In the genomic region with DNA sequence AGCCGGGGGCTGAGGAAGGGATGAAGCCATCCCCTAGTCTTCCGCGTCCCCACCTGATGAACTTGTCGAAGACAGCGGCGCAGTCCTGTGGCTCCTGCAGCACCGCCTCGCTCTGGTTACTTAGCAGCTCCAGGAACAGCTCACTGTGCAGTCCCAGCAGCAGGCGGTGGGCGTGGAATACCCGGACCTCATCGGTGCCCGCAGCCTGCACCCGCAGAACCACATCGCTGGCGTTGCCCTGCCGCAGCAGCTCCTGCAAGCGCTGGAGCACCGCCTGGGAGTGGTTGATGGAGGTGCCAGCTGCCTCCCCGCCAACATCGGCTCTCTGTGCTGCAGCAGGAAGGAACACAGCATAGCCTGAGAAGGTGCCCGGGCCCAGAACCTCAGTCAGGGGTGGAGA, we compare ENCODE assay signal across 38 cellular contexts. TPM values are rescaled to one million over a fixed set of nuclear protein-coding genes. Genes with fewer than 3 reads are reported as not detected.
"Had no signal": no experiment of that assay in that cellular context is flagged by ENCODE, and none has a peak within 500 bp of the region (broad histone marks: within the 10 kb centered on the region; RNA-seq: fewer than 3 reads in every experiment).

No MANE protein-coding gene starts in this region.

- H3K4me1 ChIP-seq: adrenal gland, breast epithelium, foreskin keratinocyte had no signal

- H3K4me1 Mint-ChIP-seq: activated CD4-positive, alpha-beta T cell treated with anti-CD3 and anti-CD28 coated beads for 36 hours; activated naive CD8-positive, alpha-beta T cell treated with anti-CD3 and anti-CD28 coated beads for 36 hours had no signal

- H3K9me3 Mint-ChIP-seq: activated CD4-positive, alpha-beta memory T cell treated with anti-CD3 and anti-CD28 coated beads for 36 hours; activated CD4-positive, alpha-beta T cell treated with anti-CD3 and anti-CD28 coated beads, Interleukin-2, amount 10 ng/mL, durations not matched to agents 24 days and 14 days; activated naive CD4-positive, alpha-beta T cell treated with anti-CD3 and anti-CD28 coated beads for 36 hours; activated naive CD4-positive, alpha-beta T cell treated with anti-CD3 and anti-CD28 coated beads, Interleukin-2, amount 50 U/mL, for 24 hours; activated naive CD8-positive, alpha-beta T cell treated with anti-CD3 and anti-CD28 coated beads for 36 hours; activated naive CD8-positive, alpha-beta T cell treated with anti-CD3 and anti-CD28 coated beads, Interleukin-2, amount 50 U/mL, for 24 hours; activated T-helper 1 cell treated with anti-CD3 and anti-CD28 coated beads, Interleukin-12 subunit alpha, Interleukin-12 subunit beta, Interleukin-2, Interleukin-4 antibody, amounts not matched to agents 30 ng/mL and 10 ng/mL and 1 ng/mL, durations not matched to agents 14 hours and 24 hours and 36 hours; activated T-helper 2 cell treated with anti-CD3 and anti-CD28 coated beads, Interferon-gamma antibody, Interleukin-2, Interleukin-4, amounts not matched to agents 10 μg/mL and 5 μg/mL and 100 μg/mL, durations not matched to agents 14 hours and 24 hours and 36 hours; effector memory CD8-positive, alpha-beta T cell had no signal

- H3K4me3 Mint-ChIP-seq: activated CD4-positive, alpha-beta memory T cell treated with anti-CD3 and anti-CD28 coated beads for 36 hours; activated CD4-positive, alpha-beta T cell treated with anti-CD3 and anti-CD28 coated beads for 36 hours; activated CD4-positive, alpha-beta T cell treated with anti-CD3 and anti-CD28 coated beads, Interleukin-2, amount 10 ng/mL, durations not matched to agents 24 days and 14 days; activated CD8-positive, alpha-beta memory T cell treated with anti-CD3 and anti-CD28 coated beads, Interleukin-2, amount 10 ng/mL, durations not matched to agents 7 days and 5 days; activated CD8-positive, alpha-beta T cell treated with anti-CD3 and anti-CD28 coated beads, Interleukin-2, amount 10 ng/mL, durations not matched to agents 7 days and 5 days; activated naive CD4-positive, alpha-beta T cell treated with anti-CD3 and anti-CD28 coated beads for 36 hours; activated naive CD4-positive, alpha-beta T cell treated with anti-CD3 and anti-CD28 coated beads, Interleukin-2, amount 50 U/mL, for 24 hours; activated naive CD8-positive, alpha-beta T cell treated with anti-CD3 and anti-CD28 coated beads for 36 hours; activated naive CD8-positive, alpha-beta T cell treated with anti-CD3 and anti-CD28 coated beads, Interleukin-2, amount 50 U/mL, for 24 hours; activated T-helper 1 cell treated with anti-CD3 and anti-CD28 coated beads, Interleukin-12 subunit alpha, Interleukin-12 subunit beta, Interleukin-2, Interleukin-4 antibody, amounts not matched to agents 30 ng/mL and 10 ng/mL and 1 ng/mL, durations not matched to agents 14 hours and 24 hours and 36 hours; effector memory CD8-positive, alpha-beta T cell had no signal

- ATAC-seq: activated CD4-positive, alpha-beta T cell treated with anti-CD3 and anti-CD28 coated beads for 36 hours; activated CD8-positive, alpha-beta memory T cell treated with anti-CD3 and anti-CD28 coated beads, Interleukin-2, amount 10 ng/mL, durations not matched to agents 7 days and 5 days; activated CD8-positive, alpha-beta T cell treated with anti-CD3 and anti-CD28 coated beads, Interleukin-2, amount 10 ng/mL, durations not matched to agents 7 days and 5 days; activated naive CD8-positive, alpha-beta T cell treated with anti-CD3 and anti-CD28 coated beads, Interleukin-2, amount 50 U/mL, for 24 hours; body of pancreas; effector memory CD8-positive, alpha-beta T cell; foreskin keratinocyte; gastroesophageal sphincter had no signal

- H3K27ac ChIP-seq: adrenal gland, body of pancreas, breast epithelium, cardiac muscle cell, coronary artery, esophagus muscularis mucosa, foreskin keratinocyte, gastroesophageal sphincter had no signal

- H3K4me3 ChIP-seq: adrenal gland, body of pancreas, breast epithelium, cardiac muscle cell, coronary artery, esophagus muscularis mucosa, gastroesophageal sphincter had no signal

- H3K9me3 ChIP-seq: adrenal gland, body of pancreas, breast epithelium, esophagus muscularis mucosa, gastroesophageal sphincter had no signal

- H3K27ac Mint-ChIP-seq: activated CD4-positive, alpha-beta memory T cell treated with anti-CD3 and anti-CD28 coated beads for 36 hours; activated CD4-positive, alpha-beta T cell treated with anti-CD3 and anti-CD28 coated beads for 36 hours; activated CD4-positive, alpha-beta T cell treated with anti-CD3 and anti-CD28 coated beads, Interleukin-2, amount 10 ng/mL, durations not matched to agents 24 days and 14 days; activated CD8-positive, alpha-beta memory T cell treated with anti-CD3 and anti-CD28 coated beads, Interleukin-2, amount 10 ng/mL, durations not matched to agents 7 days and 5 days; activated CD8-positive, alpha-beta T cell treated with anti-CD3 and anti-CD28 coated beads, Interleukin-2, amount 10 ng/mL, durations not matched to agents 7 days and 5 days; activated naive CD4-positive, alpha-beta T cell treated with anti-CD3 and anti-CD28 coated beads for 36 hours; activated naive CD4-positive, alpha-beta T cell treated with anti-CD3 and anti-CD28 coated beads, Interleukin-2, amount 50 U/mL, for 24 hours; activated naive CD8-positive, alpha-beta T cell treated with anti-CD3 and anti-CD28 coated beads for 36 hours; activated naive CD8-positive, alpha-beta T cell treated with anti-CD3 and anti-CD28 coated beads, Interleukin-2, amount 50 U/mL, for 24 hours; activated T-helper 1 cell treated with anti-CD3 and anti-CD28 coated beads, Interleukin-12 subunit alpha, Interleukin-12 subunit beta, Interleukin-2, Interleukin-4 antibody, amounts not matched to agents 30 ng/mL and 10 ng/mL and 1 ng/mL, durations not matched to agents 14 hours and 24 hours and 36 hours; activated T-helper 2 cell treated with anti-CD3 and anti-CD28 coated beads, Interferon-gamma antibody, Interleukin-2, Interleukin-4, amounts not matched to agents 10 μg/mL and 5 μg/mL and 100 μg/mL, durations not matched to agents 14 hours and 24 hours and 36 hours; effector memory CD8-positive, alpha-beta T cell had no signal

- H3K36me3 ChIP-seq: adrenal gland, breast epithelium, cardiac muscle cell, esophagus muscularis mucosa, gastroesophageal sphincter had no signal

- DNase-seq: activated CD4-positive, alpha-beta memory T cell treated with anti-CD3 and anti-CD28 coated beads for 36 hours; activated CD4-positive, alpha-beta T cell treated with anti-CD3 and anti-CD28 coated beads for 36 hours; activated CD4-positive, alpha-beta T cell treated with anti-CD3 and anti-CD28 coated beads, Interleukin-2, amount 10 ng/mL, durations not matched to agents 24 days and 14 days; activated CD4-positive, CD25-positive, alpha-beta regulatory T cell; activated CD4-positive, CD25-positive, alpha-beta regulatory T cell treated with anti-CD3 and anti-CD28 coated beads, Interleukin-2, amount 50 U/mL, for 72 hours; activated CD8-positive, alpha-beta memory T cell treated with anti-CD3 and anti-CD28 coated beads, Interleukin-2, amount 10 ng/mL, durations not matched to agents 7 days and 5 days; activated CD8-positive, alpha-beta memory T cell treated with anti-CD3 and anti-CD28 coated beads, Interleukin-2, amount 50 U/mL, for 4 hours; activated CD8-positive, alpha-beta T cell treated with anti-CD3 and anti-CD28 coated beads, Interleukin-2, amount 10 ng/mL, durations not matched to agents 7 days and 5 days; activated effector memory CD4-positive, alpha-beta T cell treated with anti-CD3 and anti-CD28 coated beads, Interleukin-2, amount 50 U/mL, for 16 hours; activated naive CD4-positive, alpha-beta T cell treated with anti-CD3 and anti-CD28 coated beads for 36 hours; activated naive CD8-positive, alpha-beta T cell treated with anti-CD3 and anti-CD28 coated beads for 36 hours; activated naive CD8-positive, alpha-beta T cell treated with anti-CD3 and anti-CD28 coated beads, Interleukin-2, amount 50 U/mL, for 24 hours; activated T-cell treated with anti-CD3 and anti-CD28 coated beads, Interleukin-2, amount 50 U/mL, for 1 hour; activated T-cell treated with anti-CD3 and anti-CD28 coated beads, Interleukin-2, amount 50 U/mL, for 48 hours; adrenal gland; amygdala; aorta; body of pancreas; central memory CD4-positive, alpha-beta T cell; cerebellar nuclear complex; dermis blood vessel endothelial cell; effector CD4-positive, alpha-beta T cell; effector memory CD8-positive, alpha-beta T cell; erythroblast; foreskin keratinocyte; head of caudate nucleus; T-helper 2 cell had no signal

- H3K36me3 Mint-ChIP-seq: activated CD4-positive, alpha-beta memory T cell treated with anti-CD3 and anti-CD28 coated beads for 36 hours; activated CD8-positive, alpha-beta memory T cell treated with anti-CD3 and anti-CD28 coated beads, Interleukin-2, amount 10 ng/mL, durations not matched to agents 7 days and 5 days; activated naive CD4-positive, alpha-beta T cell treated with anti-CD3 and anti-CD28 coated beads, Interleukin-2, amount 50 U/mL, for 24 hours; activated naive CD8-positive, alpha-beta T cell treated with anti-CD3 and anti-CD28 coated beads for 36 hours had no signal

RNA-seq across cellular contexts. Expression of gene BTBD17, which starts 1.8 kb away (rescaled TPM):
- total RNA-seq: activated CD4-positive, alpha-beta memory T cell treated with anti-CD3 and anti-CD28 coated beads for 36 hours; activated CD4-positive, alpha-beta T cell treated with anti-CD3 and anti-CD28 coated beads for 36 hours; activated CD4-positive, alpha-beta T cell treated with anti-CD3 and anti-CD28 coated beads, Interleukin-2, amount 10 ng/mL, durations not matched to agents 24 days and 14 days; activated CD8-positive, alpha-beta memory T cell treated with anti-CD3 and anti-CD28 coated beads for 36 hours; activated CD8-positive, alpha-beta memory T cell treated with anti-CD3 and anti-CD28 coated beads, Interleukin-2, amount 10 ng/mL, durations not matched to agents 7 days and 5 days; activated CD8-positive, alpha-beta T cell treated with anti-CD3 and anti-CD28 coated beads, Interleukin-2, amount 10 ng/mL, durations not matched to agents 7 days and 5 days; activated naive CD4-positive, alpha-beta T cell treated with anti-CD3 and anti-CD28 coated beads for 36 hours; activated naive CD8-positive, alpha-beta T cell treated with anti-CD3 and anti-CD28 coated beads for 36 hours; activated T-helper 1 cell treated with anti-CD3 and anti-CD28 coated beads, Interleukin-12 subunit alpha, Interleukin-12 subunit beta, Interleukin-2, Interleukin-4 antibody, amounts not matched to agents 30 ng/mL and 10 ng/mL and 1 ng/mL, durations not matched to agents 14 hours and 24 hours and 36 hours; activated T-helper 2 cell treated with anti-CD3 and anti-CD28 coated beads, Interferon-gamma antibody, Interleukin-2, Interleukin-4, amounts not matched to agents 10 μg/mL and 5 μg/mL and 100 μg/mL, durations not matched to agents 14 hours and 24 hours and 36 hours; aorta; breast epithelium; foreskin keratinocyte; gastroesophageal sphincter; glomerular endothelial cell; T-helper 1 cell treated with Interleukin-12 subunit alpha and Interleukin-12 subunit beta and Interleukin-4 antibody, amounts not matched to agents 30 ng/mL and 1 ng/mL, for 36 hours had no signal
- polyA plus RNA-seq: aorta, foreskin keratinocyte had no signal

RNA-seq across cellular contexts. Expression of gene GPR142, which starts 7.4 kb away (rescaled TPM):
- total RNA-seq: activated CD4-positive, alpha-beta memory T cell treated with anti-CD3 and anti-CD28 coated beads for 36 hours; activated CD4-positive, alpha-beta T cell treated with anti-CD3 and anti-CD28 coated beads for 36 hours; activated CD4-positive, alpha-beta T cell treated with anti-CD3 and anti-CD28 coated beads, Interleukin-2, amount 10 ng/mL, durations not matched to agents 24 days and 14 days; activated CD8-positive, alpha-beta memory T cell treated with anti-CD3 and anti-CD28 coated beads for 36 hours; activated CD8-positive, alpha-beta memory T cell treated with anti-CD3 and anti-CD28 coated beads, Interleukin-2, amount 10 ng/mL, durations not matched to agents 7 days and 5 days; activated CD8-positive, alpha-beta T cell treated with anti-CD3 and anti-CD28 coated beads, Interleukin-2, amount 10 ng/mL, durations not matched to agents 7 days and 5 days; activated naive CD4-positive, alpha-beta T cell treated with anti-CD3 and anti-CD28 coated beads for 36 hours; activated naive CD8-positive, alpha-beta T cell treated with anti-CD3 and anti-CD28 coated beads for 36 hours; activated T-helper 1 cell treated with anti-CD3 and anti-CD28 coated beads, Interleukin-12 subunit alpha, Interleukin-12 subunit beta, Interleukin-2, Interleukin-4 antibody, amounts not matched to agents 30 ng/mL and 10 ng/mL and 1 ng/mL, durations not matched to agents 14 hours and 24 hours and 36 hours; activated T-helper 2 cell treated with anti-CD3 and anti-CD28 coated beads, Interferon-gamma antibody, Interleukin-2, Interleukin-4, amounts not matched to agents 10 μg/mL and 5 μg/mL and 100 μg/mL, durations not matched to agents 14 hours and 24 hours and 36 hours; adrenal gland; breast epithelium; cardiac muscle cell; foreskin keratinocyte; glomerular endothelial cell; T-helper 1 cell treated with Interleukin-12 subunit alpha and Interleukin-12 subunit beta and Interleukin-4 antibody, amounts not matched to agents 30 ng/mL and 1 ng/mL, for 36 hours had no signal
- polyA plus RNA-seq: aorta, cardiac muscle cell, foreskin keratinocyte had no signal

RNA-seq across cellular contexts. Expression of gene KIF19, which starts 33.9 kb away (rescaled TPM):
- total RNA-seq: activated naive CD4-positive, alpha-beta T cell treated with anti-CD3 and anti-CD28 coated beads for 36 hours had no signal
- polyA plus RNA-seq: aorta, cardiac muscle cell had no signal
